34 cellular contexts compared by ENCODE assay signal in genomic region chr18:59458575-59458974, GRCh38.
"Had no signal": no experiment of that assay in that cellular context is flagged by ENCODE, and none has a peak within 500 bp of the region (broad histone marks: within the 10 kb centered on the region; RNA-seq: fewer than 3 reads in every experiment).

No MANE protein-coding gene starts in this region.

- H3K9me3 ChIP-seq: adrenal gland, ascending aorta had no signal

- H3K4me3 Mint-ChIP-seq: activated B cell treated with CpG ODN at 0.5 μM for 24 hours; activated CD4-positive, alpha-beta memory T cell treated with anti-CD3 and anti-CD28 coated beads for 36 hours; activated CD4-positive, alpha-beta T cell treated with anti-CD3 and anti-CD28 coated beads, Interleukin-2, amount 10 ng/mL, durations not matched to agents 24 days and 14 days; activated CD8-positive, alpha-beta T cell treated with anti-CD3 and anti-CD28 coated beads for 36 hours; activated naive CD4-positive, alpha-beta T cell treated with anti-CD3 and anti-CD28 coated beads for 36 hours; activated naive CD8-positive, alpha-beta T cell treated with anti-CD3 and anti-CD28 coated beads for 36 hours; activated T-cell treated with anti-CD3 and anti-CD28 coated beads, Interleukin-2, amount 50 U/mL, for 4 hours; activated T-cell treated with anti-CD3 and anti-CD28 coated beads, Interleukin-2, amount 50 U/mL, for 72 hours; activated T-helper 1 cell treated with anti-CD3 and anti-CD28 coated beads, Interleukin-12 subunit alpha, Interleukin-12 subunit beta, Interleukin-2, Interleukin-4 antibody, amounts not matched to agents 30 ng/mL and 10 ng/mL and 1 ng/mL, durations not matched to agents 14 hours and 24 hours and 36 hours; activated T-helper 17 cell treated with anti-CD3 and anti-CD28 coated beads, Interleukin-2, amount 50 U/mL, for 72 hours; brain; central memory CD8-positive, alpha-beta T cell; T-cell; T-helper 1 cell treated with Interleukin-12 subunit alpha and Interleukin-12 subunit beta and Interleukin-4 antibody, amounts not matched to agents 30 μg/mL and 1 μg/mL, for 36 hours; T-helper 2 cell treated with Interferon-gamma antibody and Interleukin-4, amounts not matched to agents 5 μg/mL and 100 μg/mL, for 36 hours had no signal

- H3K27ac ChIP-seq: adrenal gland, ascending aorta, cardiac muscle cell, VCaP had no signal

- H3K36me3 Mint-ChIP-seq: activated CD4-positive, alpha-beta memory T cell treated with anti-CD3 and anti-CD28 coated beads for 36 hours; activated naive CD4-positive, alpha-beta T cell treated with anti-CD3 and anti-CD28 coated beads, Interleukin-2, amount 50 U/mL, for 72 hours; activated naive CD8-positive, alpha-beta T cell treated with anti-CD3 and anti-CD28 coated beads for 36 hours; brain; T-cell had no signal

- H3K27me3 Mint-ChIP-seq: activated naive CD8-positive, alpha-beta T cell treated with anti-CD3 and anti-CD28 coated beads for 36 hours had no signal

- H3K27ac Mint-ChIP-seq: activated B cell treated with CpG ODN at 0.5 μM for 24 hours; activated CD4-positive, alpha-beta memory T cell treated with anti-CD3 and anti-CD28 coated beads for 36 hours; activated CD4-positive, alpha-beta T cell treated with anti-CD3 and anti-CD28 coated beads, Interleukin-2, amount 10 ng/mL, durations not matched to agents 24 days and 14 days; activated CD8-positive, alpha-beta T cell treated with anti-CD3 and anti-CD28 coated beads for 36 hours; activated naive CD4-positive, alpha-beta T cell treated with anti-CD3 and anti-CD28 coated beads for 36 hours; activated naive CD4-positive, alpha-beta T cell treated with anti-CD3 and anti-CD28 coated beads, Interleukin-2, amount 50 U/mL, for 72 hours; activated naive CD8-positive, alpha-beta T cell treated with anti-CD3 and anti-CD28 coated beads for 36 hours; activated T-cell treated with anti-CD3 and anti-CD28 coated beads, Interleukin-2, amount 50 U/mL, for 72 hours; activated T-helper 1 cell treated with anti-CD3 and anti-CD28 coated beads, Interleukin-12 subunit alpha, Interleukin-12 subunit beta, Interleukin-2, Interleukin-4 antibody, amounts not matched to agents 30 ng/mL and 10 ng/mL and 1 ng/mL, durations not matched to agents 14 hours and 24 hours and 36 hours; activated T-helper 17 cell treated with anti-CD3 and anti-CD28 coated beads, Interleukin-2, amount 50 U/mL, for 72 hours; brain; T-cell; T-helper 1 cell treated with Interleukin-12 subunit alpha and Interleukin-12 subunit beta and Interleukin-4 antibody, amounts not matched to agents 30 μg/mL and 1 μg/mL, for 36 hours; T-helper 2 cell treated with Interferon-gamma antibody and Interleukin-4, amounts not matched to agents 5 μg/mL and 100 μg/mL, for 36 hours had no signal

- H3K27me3 ChIP-seq: adrenal gland, ascending aorta, cardiac muscle cell had no signal

- H3K4me1 ChIP-seq: ascending aorta had no signal

- DNase-seq: activated B cell treated with CpG ODN at 0.5 μM for 24 hours; activated CD4-positive, alpha-beta memory T cell treated with anti-CD3 and anti-CD28 coated beads for 36 hours; activated CD4-positive, alpha-beta T cell treated with anti-CD3 and anti-CD28 coated beads for 4 hours; activated CD4-positive, alpha-beta T cell treated with anti-CD3 and anti-CD28 coated beads, Interleukin-2, amount 10 ng/mL, durations not matched to agents 24 days and 14 days; activated CD4-positive, alpha-beta T cell treated with anti-CD3 and anti-CD28 coated beads, Interleukin-2, amount 50 U/mL, for 1 hour; activated CD4-positive, alpha-beta T cell treated with anti-CD3 and anti-CD28 coated beads, Interleukin-2, amount 50 U/mL, for 4 hours; activated CD4-positive, CD25-positive, alpha-beta regulatory T cell treated with anti-CD3 and anti-CD28 coated beads, Interleukin-2, amount 50 U/mL, for 72 hours; activated CD8-positive, alpha-beta memory T cell treated with anti-CD3 and anti-CD28 coated beads, Interleukin-2, amount 50 U/mL, for 4 hours; activated CD8-positive, alpha-beta T cell treated with anti-CD3 and anti-CD28 coated beads for 36 hours; activated effector memory CD4-positive, alpha-beta T cell treated with anti-CD3 and anti-CD28 coated beads, Interleukin-2, amount 50 U/mL, for 16 hours; activated gamma-delta T cell treated with Interleukin-2 at 50 U/mL for 16 hours; activated naive CD4-positive, alpha-beta T cell; activated naive CD4-positive, alpha-beta T cell treated with anti-CD3 and anti-CD28 coated beads for 36 hours; activated naive CD4-positive, alpha-beta T cell treated with anti-CD3 and anti-CD28 coated beads, Interleukin-2, amount 50 U/mL, for 16 hours; activated naive CD8-positive, alpha-beta T cell treated with anti-CD3 and anti-CD28 coated beads for 36 hours; activated T-cell treated with anti-CD3 and anti-CD28 coated beads for 4 hours; activated T-cell treated with anti-CD3 and anti-CD28 coated beads, Interleukin-2, amount 50 U/mL, for 1 hour; activated T-cell treated with anti-CD3 and anti-CD28 coated beads, Interleukin-2, amount 50 U/mL, for 4 hours; activated T-cell treated with anti-CD3 and anti-CD28 coated beads, Interleukin-2, amount 50 U/mL, for 72 hours; adrenal gland; amygdala; caudate nucleus; T-cell; T-helper 9 cell had no signal

- ATAC-seq: activated CD8-positive, alpha-beta T cell treated with anti-CD3 and anti-CD28 coated beads for 36 hours; activated naive CD4-positive, alpha-beta T cell treated with anti-CD3 and anti-CD28 coated beads, Interleukin-2, amount 50 U/mL, for 72 hours; activated T-cell treated with anti-CD3 and anti-CD28 coated beads, Interleukin-2, amount 50 U/mL, for 4 hours; activated T-cell treated with anti-CD3 and anti-CD28 coated beads, Interleukin-2, amount 50 U/mL, for 72 hours; activated T-helper 17 cell treated with anti-CD3 and anti-CD28 coated beads, Interleukin-2, amount 50 U/mL, for 72 hours; T-cell had no signal

- H3K9me3 Mint-ChIP-seq: activated B cell treated with CpG ODN at 0.5 μM for 24 hours; activated CD4-positive, alpha-beta memory T cell treated with anti-CD3 and anti-CD28 coated beads for 36 hours; activated CD4-positive, alpha-beta T cell treated with anti-CD3 and anti-CD28 coated beads, Interleukin-2, amount 10 ng/mL, durations not matched to agents 24 days and 14 days; activated CD8-positive, alpha-beta T cell treated with anti-CD3 and anti-CD28 coated beads for 36 hours; activated naive CD4-positive, alpha-beta T cell treated with anti-CD3 and anti-CD28 coated beads for 36 hours; activated naive CD4-positive, alpha-beta T cell treated with anti-CD3 and anti-CD28 coated beads, Interleukin-2, amount 50 U/mL, for 72 hours; activated naive CD8-positive, alpha-beta T cell treated with anti-CD3 and anti-CD28 coated beads for 36 hours; activated T-cell treated with anti-CD3 and anti-CD28 coated beads, Interleukin-2, amount 50 U/mL, for 4 hours; activated T-cell treated with anti-CD3 and anti-CD28 coated beads, Interleukin-2, amount 50 U/mL, for 72 hours; activated T-helper 1 cell treated with anti-CD3 and anti-CD28 coated beads, Interleukin-12 subunit alpha, Interleukin-12 subunit beta, Interleukin-2, Interleukin-4 antibody, amounts not matched to agents 30 ng/mL and 10 ng/mL and 1 ng/mL, durations not matched to agents 14 hours and 24 hours and 36 hours; activated T-helper 17 cell treated with anti-CD3 and anti-CD28 coated beads, Interleukin-2, amount 50 U/mL, for 72 hours; brain; central memory CD8-positive, alpha-beta T cell; T-cell; T-helper 1 cell treated with Interleukin-12 subunit alpha and Interleukin-12 subunit beta and Interleukin-4 antibody, amounts not matched to agents 30 μg/mL and 1 μg/mL, for 36 hours; T-helper 2 cell treated with Interferon-gamma antibody and Interleukin-4, amounts not matched to agents 5 μg/mL and 100 μg/mL, for 36 hours had no signal

- H3K36me3 ChIP-seq: adrenal gland, ascending aorta, cardiac muscle cell had no signal

- H3K4me1 Mint-ChIP-seq: activated B cell treated with CpG ODN at 0.5 μM for 24 hours; activated CD4-positive, alpha-beta T cell treated with anti-CD3 and anti-CD28 coated beads, Interleukin-2, amount 10 ng/mL, durations not matched to agents 24 days and 14 days; activated naive CD8-positive, alpha-beta T cell treated with anti-CD3 and anti-CD28 coated beads for 36 hours; activated T-helper 17 cell treated with anti-CD3 and anti-CD28 coated beads, Interleukin-2, amount 50 U/mL, for 72 hours; central memory CD8-positive, alpha-beta T cell; T-cell had no signal

- H3K4me3 ChIP-seq: adrenal gland, ascending aorta, cardiac muscle cell had no signal
